9 cellular contexts compared by ENCODE assay signal in genomic region chr9:133701321-133701980, GRCh38. TPM values are rescaled to one million over a fixed set of nuclear protein-coding genes. Genes with fewer than 3 reads are reported as not detected.
DNase-seq lines count a peak whose midpoint lies in the region; ATAC-seq and TF ChIP-seq lines count a peak whose summit lies in the region.
"Had no signal": no experiment of that assay in that cellular context is flagged by ENCODE, and none has a peak within 500 bp of the region (broad histone marks: within the 10 kb centered on the region; RNA-seq: fewer than 3 reads in every experiment).

No MANE protein-coding gene starts in this region.

- no peaks in the 10 kb centered on the region for H3K36me3 Mint-ChIP-seq in GM23338 (ENCODE audit: low read depth)

- no peaks in the 10 kb centered on the region for H3K79me2 ChIP-seq in GM23338 (replicated peaks; ENCODE audit: insufficient read depth)

- H3K4me1 Mint-ChIP-seq in GM23338, result peaks cover 6% of the 10 kb centered on the region; the same call in 2 of the 3 replicates

- no peak overlapping the region for H2AFZ ChIP-seq in GM23338

- DNase-seq in NCI-H524 treated with DMSO at 0.1 percent for 48 hours (lab: John Stamatoyannopoulos, UW) (peak; percentile 51), activated T-cell treated with anti-CD3 and anti-CD28 coated beads for 48 hours (ENCODE audit: low read depth) (peak; percentile 41), left ventricle myocardium superior (peak; percentile 19), GM23338 (ENCODE audit: low spot score) (no peak), NOMO-1 treated with dmso at 0.1 percent for 144 hours (lab: John Stamatoyannopoulos, UW; ENCODE audit: unreplicated experiment) (no peak)
- peak in 2 of 3 donors; percentile 23 to 40 for DNase-seq in stimulated activated CD4-positive, alpha-beta T cell treated with anti-CD3 and anti-CD28 coated beads, TNF-alpha, amount 100 ng/mL, for 1 hour (ENCODE audit: low read depth in 3 of 3, low spot score in 1 of 3)

- no peaks in the 10 kb centered on the region; the same call in 2 of the 3 replicates for H3K9me3 Mint-ChIP-seq in GM23338

- no peak overlapping the region for H3K4me2 ChIP-seq in GM23338

- no peak for TF ChIP-seq CTCF in GM23338 (conservative IDR thresholded peaks at IDR 0.05; ENCODE audit: low read depth in 2 of 2)

- no peak overlapping the region for H3K27ac Mint-ChIP-seq in GM23338

- H3K27me3 Mint-ChIP-seq in GM23338 (ENCODE audit: insufficient read depth, low read depth, poor library complexity), result peaks cover 8% of the 10 kb centered on the region

- no peak overlapping the region for H3K4me3 Mint-ChIP-seq in GM23338

- no peaks in the 10 kb centered on the region for H3K36me3 ChIP-seq in GM23338 (ENCODE audit: insufficient read depth)

- H3K27me3 ChIP-seq in GM23338 (ENCODE audit: insufficient read depth), result no peaks in the 10 kb centered on the region
- H3K27me3 ChIP-seq: right lobe of liver had no signal

- H4K20me1 ChIP-seq in GM23338 (replicated peaks; ENCODE audit: insufficient read depth), result no peaks in the 10 kb centered on the region

- ATAC-seq in left ventricle myocardium superior, result no peak
- no peak for ATAC-seq in GM23338
- ATAC-seq in HG03095 (IDR thresholded peaks at IDR 0.05; ENCODE audit: unreplicated experiment), result no peak
- no peak for ATAC-seq in GM21526 (IDR thresholded peaks at IDR 0.05; ENCODE audit: low FRiP score, unreplicated experiment)

- H3K4me3 ChIP-seq in GM23338, result no peak overlapping the region
- H3K4me3 ChIP-seq: right lobe of liver had no signal

- no peaks in the 10 kb centered on the region for H3F3A ChIP-seq in GM23338 (replicated peaks; ENCODE audit: low read depth)

- no peaks in the 10 kb centered on the region for H3K9me2 ChIP-seq in GM23338 (ENCODE audit: insufficient read depth)

- H3K4me1 ChIP-seq in GM23338 (ENCODE audit: insufficient read depth), result no peaks in the 10 kb centered on the region
- H3K4me1 ChIP-seq: right lobe of liver had no signal

- no peak overlapping the region for H3K27ac ChIP-seq in GM23338 (ENCODE audit: low read depth)
- H3K27ac ChIP-seq: right lobe of liver had no signal

- intact Hi-C loops in left ventricle myocardium superior (cut with micrococcal nuclease), result no loop called here

TF ChIP-seq in GM23338, 12 proteins besides CTCF, POLR2A, EP300 and RAD21 (continues in another document):
- TF ChIP-seq NANOG (IDR thresholded peaks at IDR 0.05; ENCODE audit: borderline replicate concordance), result no peak
- TF ChIP-seq STAT1 (IDR thresholded peaks at IDR 0.05; ENCODE audit: unreplicated experiment), result no peak
- TF ChIP-seq, protein P1, sequence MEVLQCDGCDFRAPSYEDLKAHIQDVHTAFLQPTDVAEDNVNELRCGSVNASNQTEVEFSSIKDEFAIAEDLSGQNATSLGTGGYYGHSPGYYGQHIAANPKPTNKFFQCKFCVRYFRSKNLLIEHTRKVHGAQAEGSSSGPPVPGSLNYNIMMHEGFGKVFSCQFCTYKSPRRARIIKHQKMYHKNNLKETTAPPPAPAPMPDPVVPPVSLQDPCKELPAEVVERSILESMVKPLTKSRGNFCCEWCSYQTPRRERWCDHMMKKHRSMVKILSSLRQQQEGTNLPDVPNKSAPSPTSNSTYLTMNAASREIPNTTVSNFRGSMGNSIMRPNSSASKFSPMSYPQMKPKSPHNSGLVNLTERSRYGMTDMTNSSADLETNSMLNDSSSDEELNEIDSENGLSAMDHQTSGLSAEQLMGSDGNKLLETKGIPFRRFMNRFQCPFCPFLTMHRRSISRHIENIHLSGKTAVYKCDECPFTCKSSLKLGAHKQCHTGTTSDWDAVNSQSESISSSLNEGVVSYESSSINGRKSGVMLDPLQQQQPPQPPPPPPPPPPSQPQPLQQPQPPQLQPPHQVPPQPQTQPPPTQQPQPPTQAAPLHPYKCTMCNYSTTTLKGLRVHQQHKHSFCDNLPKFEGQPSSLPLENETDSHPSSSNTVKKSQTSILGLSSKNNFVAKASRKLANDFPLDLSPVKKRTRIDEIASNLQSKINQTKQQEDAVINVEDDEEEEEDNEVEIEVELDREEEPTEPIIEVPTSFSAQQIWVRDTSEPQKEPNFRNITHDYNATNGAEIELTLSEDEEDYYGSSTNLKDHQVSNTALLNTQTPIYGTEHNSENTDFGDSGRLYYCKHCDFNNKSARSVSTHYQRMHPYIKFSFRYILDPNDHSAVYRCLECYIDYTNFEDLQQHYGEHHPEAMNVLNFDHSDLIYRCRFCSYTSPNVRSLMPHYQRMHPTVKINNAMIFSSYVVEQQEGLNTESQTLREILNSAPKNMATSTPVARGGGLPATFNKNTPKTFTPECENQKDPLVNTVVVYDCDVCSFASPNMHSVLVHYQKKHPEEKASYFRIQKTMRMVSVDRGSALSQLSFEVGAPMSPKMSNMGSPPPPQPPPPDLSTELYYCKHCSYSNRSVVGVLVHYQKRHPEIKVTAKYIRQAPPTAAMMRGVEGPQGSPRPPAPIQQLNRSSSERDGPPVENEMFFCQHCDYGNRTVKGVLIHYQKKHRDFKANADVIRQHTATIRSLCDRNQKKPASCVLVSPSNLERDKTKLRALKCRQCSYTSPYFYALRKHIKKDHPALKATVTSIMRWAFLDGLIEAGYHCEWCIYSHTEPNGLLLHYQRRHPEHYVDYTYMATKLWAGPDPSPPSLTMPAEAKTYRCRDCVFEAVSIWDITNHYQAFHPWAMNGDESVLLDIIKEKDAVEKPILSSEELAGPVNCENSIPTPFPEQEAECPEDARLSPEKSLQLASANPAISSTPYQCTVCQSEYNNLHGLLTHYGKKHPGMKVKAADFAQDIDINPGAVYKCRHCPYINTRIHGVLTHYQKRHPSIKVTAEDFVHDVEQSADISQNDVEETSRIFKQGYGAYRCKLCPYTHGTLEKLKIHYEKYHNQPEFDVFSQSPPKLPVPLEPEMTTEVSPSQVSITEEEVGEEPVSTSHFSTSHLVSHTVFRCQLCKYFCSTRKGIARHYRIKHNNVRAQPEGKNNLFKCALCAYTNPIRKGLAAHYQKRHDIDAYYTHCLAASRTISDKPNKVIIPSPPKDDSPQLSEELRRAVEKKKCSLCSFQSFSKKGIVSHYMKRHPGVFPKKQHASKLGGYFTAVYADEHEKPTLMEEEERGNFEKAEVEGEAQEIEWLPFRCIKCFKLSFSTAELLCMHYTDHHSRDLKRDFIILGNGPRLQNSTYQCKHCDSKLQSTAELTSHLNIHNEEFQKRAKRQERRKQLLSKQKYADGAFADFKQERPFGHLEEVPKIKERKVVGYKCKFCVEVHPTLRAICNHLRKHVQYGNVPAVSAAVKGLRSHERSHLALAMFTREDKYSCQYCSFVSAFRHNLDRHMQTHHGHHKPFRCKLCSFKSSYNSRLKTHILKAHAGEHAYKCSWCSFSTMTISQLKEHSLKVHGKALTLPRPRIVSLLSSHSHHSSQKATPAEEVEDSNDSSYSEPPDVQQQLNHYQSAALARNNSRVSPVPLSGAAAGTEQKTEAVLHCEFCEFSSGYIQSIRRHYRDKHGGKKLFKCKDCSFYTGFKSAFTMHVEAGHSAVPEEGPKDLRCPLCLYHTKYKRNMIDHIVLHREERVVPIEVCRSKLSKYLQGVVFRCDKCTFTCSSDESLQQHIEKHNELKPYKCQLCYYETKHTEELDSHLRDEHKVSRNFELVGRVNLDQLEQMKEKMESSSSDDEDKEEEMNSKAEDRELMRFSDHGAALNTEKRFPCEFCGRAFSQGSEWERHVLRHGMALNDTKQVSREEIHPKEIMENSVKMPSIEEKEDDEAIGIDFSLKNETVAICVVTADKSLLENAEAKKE (CRISPR knock-in tag; IDR thresholded peaks at IDR 0.05), result no peak
- TF ChIP-seq, protein P2, sequence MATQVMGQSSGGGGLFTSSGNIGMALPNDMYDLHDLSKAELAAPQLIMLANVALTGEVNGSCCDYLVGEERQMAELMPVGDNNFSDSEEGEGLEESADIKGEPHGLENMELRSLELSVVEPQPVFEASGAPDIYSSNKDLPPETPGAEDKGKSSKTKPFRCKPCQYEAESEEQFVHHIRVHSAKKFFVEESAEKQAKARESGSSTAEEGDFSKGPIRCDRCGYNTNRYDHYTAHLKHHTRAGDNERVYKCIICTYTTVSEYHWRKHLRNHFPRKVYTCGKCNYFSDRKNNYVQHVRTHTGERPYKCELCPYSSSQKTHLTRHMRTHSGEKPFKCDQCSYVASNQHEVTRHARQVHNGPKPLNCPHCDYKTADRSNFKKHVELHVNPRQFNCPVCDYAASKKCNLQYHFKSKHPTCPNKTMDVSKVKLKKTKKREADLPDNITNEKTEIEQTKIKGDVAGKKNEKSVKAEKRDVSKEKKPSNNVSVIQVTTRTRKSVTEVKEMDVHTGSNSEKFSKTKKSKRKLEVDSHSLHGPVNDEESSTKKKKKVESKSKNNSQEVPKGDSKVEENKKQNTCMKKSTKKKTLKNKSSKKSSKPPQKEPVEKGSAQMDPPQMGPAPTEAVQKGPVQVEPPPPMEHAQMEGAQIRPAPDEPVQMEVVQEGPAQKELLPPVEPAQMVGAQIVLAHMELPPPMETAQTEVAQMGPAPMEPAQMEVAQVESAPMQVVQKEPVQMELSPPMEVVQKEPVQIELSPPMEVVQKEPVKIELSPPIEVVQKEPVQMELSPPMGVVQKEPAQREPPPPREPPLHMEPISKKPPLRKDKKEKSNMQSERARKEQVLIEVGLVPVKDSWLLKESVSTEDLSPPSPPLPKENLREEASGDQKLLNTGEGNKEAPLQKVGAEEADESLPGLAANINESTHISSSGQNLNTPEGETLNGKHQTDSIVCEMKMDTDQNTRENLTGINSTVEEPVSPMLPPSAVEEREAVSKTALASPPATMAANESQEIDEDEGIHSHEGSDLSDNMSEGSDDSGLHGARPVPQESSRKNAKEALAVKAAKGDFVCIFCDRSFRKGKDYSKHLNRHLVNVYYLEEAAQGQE (IDR thresholded peaks at IDR 0.05; ENCODE audit: unreplicated experiment), result no peak
- TF ChIP-seq ZNF331 (CRISPR knock-in tag; IDR thresholded peaks at IDR 0.05; ENCODE audit: low read depth), result no peak
- TF ChIP-seq EZH2 (IDR thresholded peaks at IDR 0.05; ENCODE audit: low read depth, unreplicated experiment), result no peak
- TF ChIP-seq, protein P3, sequence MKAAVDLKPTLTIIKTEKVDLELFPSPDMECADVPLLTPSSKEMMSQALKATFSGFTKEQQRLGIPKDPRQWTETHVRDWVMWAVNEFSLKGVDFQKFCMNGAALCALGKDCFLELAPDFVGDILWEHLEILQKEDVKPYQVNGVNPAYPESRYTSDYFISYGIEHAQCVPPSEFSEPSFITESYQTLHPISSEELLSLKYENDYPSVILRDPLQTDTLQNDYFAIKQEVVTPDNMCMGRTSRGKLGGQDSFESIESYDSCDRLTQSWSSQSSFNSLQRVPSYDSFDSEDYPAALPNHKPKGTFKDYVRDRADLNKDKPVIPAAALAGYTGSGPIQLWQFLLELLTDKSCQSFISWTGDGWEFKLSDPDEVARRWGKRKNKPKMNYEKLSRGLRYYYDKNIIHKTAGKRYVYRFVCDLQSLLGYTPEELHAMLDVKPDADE (IDR thresholded peaks at IDR 0.05), result no peak
- no peak for TF ChIP-seq JUNB (IDR thresholded peaks at IDR 0.05; ENCODE audit: unreplicated experiment)
- no peak for TF ChIP-seq EZH2phosphoT487 (IDR thresholded peaks at IDR 0.05; ENCODE audit: unreplicated experiment)
- TF ChIP-seq POLR2AphosphoS5 (IDR thresholded peaks at IDR 0.05; ENCODE audit: low read depth), result no peak
- no peak for TF ChIP-seq ZNF114 (CRISPR knock-in tag; IDR thresholded peaks at IDR 0.05)

RNA-seq across cellular contexts. Expression of gene SARDH, which starts 36.7 kb away (rescaled TPM):
- 0.64 TPM for total RNA-seq in left ventricle myocardium superior
- total RNA-seq in GM23338 (2014; rRNA removed; shearing (Covaris generic)), result 9.8 and 10.4 TPM in 2 replicates
- 2.6 and 2.8 TPM in 2 replicates for polyA plus RNA-seq in GM23338 (2016; fragmentation: Nextera tagmentation; extraction: Ambion mirVana)

Comparison
In these comparisons a context has a peak if more than half of its experiments do, and no peak if none do; other contexts are left out.
1. DNase-seq: peak in NCI-H524 treated with DMSO at 0.1 percent for 48 hours (single experiment), activated T-cell treated with anti-CD3 and anti-CD28 coated beads for 48 hours (single experiment), left ventricle myocardium superior (single experiment) and stimulated activated CD4-positive, alpha-beta T cell treated with anti-CD3 and anti-CD28 coated beads, TNF-alpha, amount 100 ng/mL, for 1 hour (2 of 3); none in GM23338 (single experiment) and NOMO-1 treated with dmso at 0.1 percent for 144 hours (single experiment).